ENCODE assay signal across 1 cellular context in genomic region chr15:61634837-61635236, GRCh38.
TF ChIP-seq lines count a peak whose summit lies in the region.

No MANE protein-coding gene starts in this region.

TF ChIP-seq in GM23338, 12 proteins besides CTCF, POLR2A, EP300 and RAD21 (continued from another document):
- TF ChIP-seq ETS1 (IDR thresholded peaks at IDR 0.05) (no peak), ZNF331 (CRISPR knock-in tag; IDR thresholded peaks at IDR 0.05; ENCODE audit: low read depth) (no peak), EZH2 (IDR thresholded peaks at IDR 0.05; ENCODE audit: low read depth, unreplicated experiment) (no peak), JUNB (IDR thresholded peaks at IDR 0.05; ENCODE audit: unreplicated experiment) (no peak)
